In the genomic region with DNA sequence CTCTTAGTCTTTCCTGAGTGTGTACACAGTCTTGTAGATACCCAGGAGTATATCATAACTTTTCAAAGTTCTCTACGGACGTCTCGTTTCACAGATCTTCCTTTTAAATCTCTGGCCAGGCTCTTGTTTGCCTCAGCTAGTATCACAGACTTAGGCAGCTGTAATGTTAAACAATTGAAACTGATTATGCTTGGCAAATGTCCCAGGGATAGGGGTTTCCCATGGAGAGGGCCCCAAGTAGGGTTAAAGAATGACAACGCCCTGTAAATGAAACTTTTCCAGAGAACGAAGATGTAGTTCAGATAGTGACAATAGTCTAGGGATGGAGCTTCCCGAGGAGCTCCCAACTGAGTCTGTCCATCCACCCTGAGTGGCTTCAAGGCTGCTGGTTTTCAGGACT, we compare ENCODE assay signal across 22 cellular contexts. TPM values are rescaled to one million over a fixed set of nuclear protein-coding genes. Genes with fewer than 3 reads are reported as not detected.
DNase-seq lines count a peak whose midpoint lies in the region; ATAC-seq, FAIRE-seq and TF ChIP-seq lines count a peak whose summit lies in the region.
"Had no signal": no experiment of that assay in that cellular context is flagged by ENCODE, and none has a peak within 500 bp of the region (broad histone marks: within the 10 kb centered on the region; RNA-seq: fewer than 3 reads in every experiment).

No MANE protein-coding gene starts in this region.

- H3K4me3 ChIP-seq in endothelial cell of umbilical vein (replicated peaks in 1 of 3; ENCODE audit: insufficient read depth in 1 of 3, low read depth in 1 of 3, low read length in 3 of 3), result no peak overlapping the region
- H3K4me3 ChIP-seq: A549, BLaER1, SK-N-MC had no signal

- ATAC-seq in activated naive CD4-positive, alpha-beta T cell treated with anti-CD3 and anti-CD28 coated beads, Interleukin-2, amount 50 U/mL, for 72 hours, result no peak
- no peak for ATAC-seq in activated CD8-positive, alpha-beta T cell treated with anti-CD3 and anti-CD28 coated beads for 36 hours
- no peak for ATAC-seq in stimulated activated naive B cell treated with anti-CD40 and anti-IgM and Interleukin-4, amounts not matched to agents 10 μg/mL and 1 μg/mL and 100 μg/mL, for 72 hours (replicated peaks)
- no peak for ATAC-seq in HG03521 (IDR thresholded peaks at IDR 0.05; ENCODE audit: unreplicated experiment)
- ATAC-seq: A549 had no signal

- peak overlapping the region; percentile 14 for H3K27ac Mint-ChIP-seq in activated naive CD4-positive, alpha-beta T cell treated with anti-CD3 and anti-CD28 coated beads, Interleukin-2, amount 50 U/mL, for 24 hours
- H3K27ac Mint-ChIP-seq in activated naive CD4-positive, alpha-beta T cell treated with anti-CD3 and anti-CD28 coated beads, Interleukin-2, amount 50 U/mL, for 72 hours, result peak overlapping the region in 1 of 2 donors; percentile 50
- peak overlapping the region; percentile 13 for H3K27ac Mint-ChIP-seq in activated CD8-positive, alpha-beta T cell treated with anti-CD3 and anti-CD28 coated beads for 36 hours
- peak overlapping the region; percentile 14 for H3K27ac Mint-ChIP-seq in stimulated activated naive B cell treated with anti-CD40 and anti-IgM and Interleukin-4, amounts not matched to agents 10 μg/mL and 1 μg/mL and 100 μg/mL, for 72 hours
- H3K27ac Mint-ChIP-seq in progenitor cell of endocrine pancreas, result no peak overlapping the region
- H3K27ac Mint-ChIP-seq: CD4-positive, alpha-beta memory T cell had no signal

- H3K4me3 Mint-ChIP-seq in activated naive CD4-positive, alpha-beta T cell treated with anti-CD3 and anti-CD28 coated beads, Interleukin-2, amount 50 U/mL, for 24 hours, result no peak overlapping the region
- no peak overlapping the region for H3K4me3 Mint-ChIP-seq in activated CD8-positive, alpha-beta T cell treated with anti-CD3 and anti-CD28 coated beads for 36 hours
- H3K4me3 Mint-ChIP-seq in stimulated activated naive B cell treated with anti-CD40 and anti-IgM and Interleukin-4, amounts not matched to agents 10 μg/mL and 1 μg/mL and 100 μg/mL, for 72 hours, result no peak overlapping the region
- no peak overlapping the region for H3K4me3 Mint-ChIP-seq in progenitor cell of endocrine pancreas (ENCODE audit: low read depth)
- H3K4me3 Mint-ChIP-seq: CD4-positive, alpha-beta memory T cell had no signal

- H3K4me1 Mint-ChIP-seq in activated naive CD4-positive, alpha-beta T cell treated with anti-CD3 and anti-CD28 coated beads, Interleukin-2, amount 50 U/mL, for 24 hours, result peaks cover 5% of the 10 kb centered on the region
- H3K4me1 Mint-ChIP-seq in activated CD8-positive, alpha-beta T cell treated with anti-CD3 and anti-CD28 coated beads for 36 hours (ENCODE audit: low read depth), result peaks cover 31% of the 10 kb centered on the region
- peaks cover 8 to 17% of the 10 kb centered on the region in 2 donors for H3K4me1 Mint-ChIP-seq in stimulated activated naive B cell treated with anti-CD40 and anti-IgM and Interleukin-4, amounts not matched to agents 10 μg/mL and 1 μg/mL and 100 μg/mL, for 72 hours
- peaks cover 3% of the 10 kb centered on the region for H3K4me1 Mint-ChIP-seq in progenitor cell of endocrine pancreas (ENCODE audit: low read depth)

- H3K27me3 ChIP-seq in endothelial cell of umbilical vein (ENCODE audit: control insufficient read depth in 2 of 2, insufficient read depth in 2 of 2, low read length in 2 of 2), result peaks cover 37 to 60% of the 10 kb centered on the region in 2 experiments
- H3K27me3 ChIP-seq: BLaER1 had no signal

- H2AFZ ChIP-seq in endothelial cell of umbilical vein (ENCODE audit: low read depth, low read length), result no peak overlapping the region

- no TSS peak for BruUV-seq in endothelial cell of umbilical vein (replicated peaks; lab: Mats Ljungman, UMichigan)

- no peak for DNase-seq in activated naive CD4-positive, alpha-beta T cell treated with anti-CD3 and anti-CD28 coated beads, Interleukin-2, amount 50 U/mL, for 72 hours (ENCODE audit: low spot score in 2 of 2)
- DNase-seq in activated CD8-positive, alpha-beta T cell treated with anti-CD3 and anti-CD28 coated beads for 36 hours, result no peak
- DNase-seq in endothelial cell of umbilical vein (ENCODE audit: low read depth, low spot score) (peak; percentile 66), progenitor cell of endocrine pancreas (ENCODE audit: low spot score, unreplicated experiment) (no peak)
- no peak for DNase-seq in stimulated activated naive B cell treated with anti-CD40 and anti-IgM and Interleukin-4, amounts not matched to agents 10 μg/mL and 1 μg/mL and 100 μg/mL, for 72 hours
- no peak for DNase-seq in stimulated activated CD4-positive, alpha-beta T cell treated with anti-CD3 and anti-CD28 coated beads, Interleukin-4, amount 100 ng/mL, for 24 hours
- DNase-seq: Calu3; CD4-positive, alpha-beta memory T cell; GF-D8; NCI-H1417 treated with DMSO at 0.1 percent for 48 hours; NCI-H187 treated with DMSO at 0.1 percent for 48 hours; NCI-H446; SHP77 had no signal

- no peak overlapping the region for H3K4me2 ChIP-seq in endothelial cell of umbilical vein (ENCODE audit: insufficient read depth, low read length)
- H3K4me2 ChIP-seq: A549, BLaER1 had no signal

- CTCF ChIA-PET in activated CD8-positive, alpha-beta T cell treated with anti-CD3 and anti-CD28 coated beads for 36 hours (lab: Charles Lee), result interaction anchor here (1.1 to 2.4 kb wide), 7 partner anchors 12 to 170 kb away, joined by 3 to 8 read pairs (median 6); no protein-coding TSS in a partner anchor
- CTCF ChIA-PET in endothelial cell of umbilical vein (lab: Charles Lee), result interaction anchor here (1.4 to 2.3 kb wide), 3 partner anchors 10 to 88 kb away, joined by 5 to 15 read pairs (median 10); no protein-coding TSS in a partner anchor

- H3K9me1 ChIP-seq in endothelial cell of umbilical vein (replicated peaks; ENCODE audit: control insufficient read depth, extremely low read depth, insufficient read depth, low read length), result no peaks in the 10 kb centered on the region

- no peaks in the 10 kb centered on the region for H3K36me3 Mint-ChIP-seq in activated naive CD4-positive, alpha-beta T cell treated with anti-CD3 and anti-CD28 coated beads, Interleukin-2, amount 50 U/mL, for 24 hours
- H3K36me3 Mint-ChIP-seq in activated naive CD4-positive, alpha-beta T cell treated with anti-CD3 and anti-CD28 coated beads, Interleukin-2, amount 50 U/mL, for 72 hours, result peaks cover 17 to 26% of the 10 kb centered on the region in 2 donors
- H3K36me3 Mint-ChIP-seq in activated CD8-positive, alpha-beta T cell treated with anti-CD3 and anti-CD28 coated beads for 36 hours (ENCODE audit: low read depth), result peaks cover 13% of the 10 kb centered on the region
- peaks cover 3 to 10% of the 10 kb centered on the region in 2 donors for H3K36me3 Mint-ChIP-seq in stimulated activated naive B cell treated with anti-CD40 and anti-IgM and Interleukin-4, amounts not matched to agents 10 μg/mL and 1 μg/mL and 100 μg/mL, for 72 hours
- no peaks in the 10 kb centered on the region for H3K36me3 Mint-ChIP-seq in progenitor cell of endocrine pancreas (ENCODE audit: insufficient read depth)

- H3K79me2 ChIP-seq in endothelial cell of umbilical vein (ENCODE audit: control insufficient read depth, insufficient read depth, low read length), result no peaks in the 10 kb centered on the region

- H3K9me3 Mint-ChIP-seq in activated naive CD4-positive, alpha-beta T cell treated with anti-CD3 and anti-CD28 coated beads, Interleukin-2, amount 50 U/mL, for 24 hours, result peaks cover 4% of the 10 kb centered on the region
- peaks cover 7 to 10% of the 10 kb centered on the region in 2 donors for H3K9me3 Mint-ChIP-seq in activated naive CD4-positive, alpha-beta T cell treated with anti-CD3 and anti-CD28 coated beads, Interleukin-2, amount 50 U/mL, for 72 hours
- peaks cover 16% of the 10 kb centered on the region for H3K9me3 Mint-ChIP-seq in activated CD8-positive, alpha-beta T cell treated with anti-CD3 and anti-CD28 coated beads for 36 hours
- peaks cover 5 to 11% of the 10 kb centered on the region in 2 donors for H3K9me3 Mint-ChIP-seq in stimulated activated naive B cell treated with anti-CD40 and anti-IgM and Interleukin-4, amounts not matched to agents 10 μg/mL and 1 μg/mL and 100 μg/mL, for 72 hours
- peaks cover 14% of the 10 kb centered on the region for H3K9me3 Mint-ChIP-seq in progenitor cell of endocrine pancreas (ENCODE audit: low read depth)

- POLR2A ChIA-PET in activated CD8-positive, alpha-beta T cell treated with anti-CD3 and anti-CD28 coated beads for 36 hours (lab: Charles Lee), result interaction anchor here (1.5 to 1.8 kb wide), 2 partner anchors 9 kb away, joined by 5 to 11 read pairs; a partner anchor contains a TSS
- POLR2A ChIA-PET in endothelial cell of umbilical vein (lab: Charles Lee), result no interaction called here

- no peak overlapping the region for H3K27ac ChIP-seq in endothelial cell of umbilical vein (ENCODE audit: insufficient read depth, low read depth, low read length)
- H3K27ac ChIP-seq: A549, BLaER1, HL-60, SK-N-MC had no signal

- no peak for TF ChIP-seq POLR2A in endothelial cell of umbilical vein (IDR thresholded peaks at IDR 0.05; ENCODE audit: low read depth, low read length)

- peak; percentile 42 for FAIRE-seq in endothelial cell of umbilical vein (lab: Jason Lieb, UNC)
- FAIRE-seq: A549, GM19239 had no signal

- TF ChIP-seq CTCF in activated CD8-positive, alpha-beta T cell treated with anti-CD3 and anti-CD28 coated beads for 36 hours (IDR thresholded peaks at IDR 0.05), result no peak
- TF ChIP-seq CTCF in endothelial cell of umbilical vein (IDR thresholded peaks at IDR 0.05; ENCODE audit: extremely low read depth in 1 of 2, insufficient read depth in 1 of 2, low read depth in 1 of 2, low read length in 2 of 2) (no peak), progenitor cell of endocrine pancreas (IDR thresholded peaks at IDR 0.05; ENCODE audit: unreplicated experiment) (no peak)

- H3K27me3 Mint-ChIP-seq in activated naive CD4-positive, alpha-beta T cell treated with anti-CD3 and anti-CD28 coated beads, Interleukin-2, amount 50 U/mL, for 24 hours, result no peaks in the 10 kb centered on the region
- H3K27me3 Mint-ChIP-seq in activated CD8-positive, alpha-beta T cell treated with anti-CD3 and anti-CD28 coated beads for 36 hours, result peaks cover 1% of the 10 kb centered on the region
- peaks cover 2 to 9% of the 10 kb centered on the region in 2 donors for H3K27me3 Mint-ChIP-seq in stimulated activated naive B cell treated with anti-CD40 and anti-IgM and Interleukin-4, amounts not matched to agents 10 μg/mL and 1 μg/mL and 100 μg/mL, for 72 hours
- no peaks in the 10 kb centered on the region for H3K27me3 Mint-ChIP-seq in progenitor cell of endocrine pancreas
- H3K27me3 Mint-ChIP-seq: CD4-positive, alpha-beta memory T cell had no signal

- intact Hi-C loops in activated CD8-positive, alpha-beta T cell treated with anti-CD3 and anti-CD28 coated beads for 36 hours (cut with micrococcal nuclease), result no loop called here
- intact Hi-C loops in endothelial cell of umbilical vein (cut with micrococcal nuclease), result no loop called here

- H3K4me1 ChIP-seq in endothelial cell of umbilical vein (ENCODE audit: control insufficient read depth, extremely low read depth, insufficient read depth, low read length), result no peaks in the 10 kb centered on the region
- H3K4me1 ChIP-seq: A549 had no signal

- H3K9ac ChIP-seq in endothelial cell of umbilical vein (replicated peaks; ENCODE audit: extremely low read depth, insufficient read depth, low read length), result no peak overlapping the region
- H3K9ac ChIP-seq: BLaER1 had no signal

- dilution Hi-C loops in endothelial cell of umbilical vein (cut with MboI; ENCODE audit: extremely low pct_ligation_motif_present, low sequenced_read_pairs), result no loop called here

- no peaks in the 10 kb centered on the region for H3K36me3 ChIP-seq in endothelial cell of umbilical vein (ENCODE audit: control insufficient read depth in 2 of 2, extremely low read depth in 1 of 2, insufficient read depth in 2 of 2, low read length in 2 of 2)
- H3K36me3 ChIP-seq: BLaER1 had no signal

- H4K20me1 ChIP-seq in endothelial cell of umbilical vein (replicated peaks; ENCODE audit: control insufficient read depth, extremely low read depth, insufficient read depth, low read length), result no peaks in the 10 kb centered on the region
- H4K20me1 ChIP-seq: BLaER1 had no signal

- no peaks in the 10 kb centered on the region for H3K9me3 ChIP-seq in endothelial cell of umbilical vein (replicated peaks; ENCODE audit: control insufficient read depth, insufficient read depth, low read length)
- H3K9me3 ChIP-seq: A549 had no signal

RNA-seq across cellular contexts. Expression of a gene that starts 9.2 kb away (rescaled TPM):
- 1 to 10 TPM in 1 of 2 donors, under 1 TPM in 1; 0.14 to 2.2 TPM for total RNA-seq in activated naive CD4-positive, alpha-beta T cell treated with anti-CD3 and anti-CD28 coated beads, Interleukin-2, amount 50 U/mL, for 72 hours
- under 1 TPM in 1 of 2 experiments, not detected in 1; 0.25 TPM for total RNA-seq in activated CD8-positive, alpha-beta T cell treated with anti-CD3 and anti-CD28 coated beads for 36 hours
- not detected in 2 replicates for total RNA-seq in endothelial cell of umbilical vein
- 0.08 TPM in 1 of 2 replicates, not detected in the other for polyA plus RNA-seq in endothelial cell of umbilical vein
- polyA plus RNA-seq in endothelial cell of umbilical vein (2011; cell fraction: cytosol; rRNA removed), result 0.04 and 0.06 TPM in 2 replicates
- not detected in 2 replicates for polyA plus RNA-seq in endothelial cell of umbilical vein (2011; cell fraction: nucleus; rRNA removed)
- not detected in 2 replicates for polyA plus RNA-seq in endothelial cell of umbilical vein (2012)
- not detected in 2 replicates for polyA minus RNA-seq in endothelial cell of umbilical vein
- polyA minus RNA-seq in endothelial cell of umbilical vein (2011; cell fraction: cytosol; rRNA and poly(A)+ RNA removed), result not detected
- polyA minus RNA-seq in endothelial cell of umbilical vein (2011; cell fraction: nucleus; rRNA and poly(A)+ RNA removed), result not detected in 2 replicates
- 0.78 and 0.86 TPM in 2 replicates for total RNA-seq in progenitor cell of endocrine pancreas
- total RNA-seq: H4, HT1080 had no signal
- polyA plus RNA-seq: CD4-positive, alpha-beta memory T cell had no signal

RNA-seq across cellular contexts. Expression of a gene that starts 40.6 kb away (rescaled TPM):
- 100 to 1,000 TPM in 1 of 2 donors, 10 to 100 TPM in 1; 51.5 to 348 TPM for total RNA-seq in activated naive CD4-positive, alpha-beta T cell treated with anti-CD3 and anti-CD28 coated beads, Interleukin-2, amount 50 U/mL, for 72 hours
- 10 to 100 TPM; 61.5 to 64.3 TPM for total RNA-seq in activated CD8-positive, alpha-beta T cell treated with anti-CD3 and anti-CD28 coated beads for 36 hours
- total RNA-seq in endothelial cell of umbilical vein, result 24.7 and 29.0 TPM in 2 replicates
- polyA plus RNA-seq in endothelial cell of umbilical vein, result 18.0 and 24.0 TPM in 2 replicates
- 11.9 and 19.8 TPM in 2 replicates for polyA plus RNA-seq in endothelial cell of umbilical vein (2011; cell fraction: cytosol; rRNA removed)
- 31.6 and 44.1 TPM in 2 replicates for polyA plus RNA-seq in endothelial cell of umbilical vein (2011; cell fraction: nucleus; rRNA removed)
- 14.6 and 18.7 TPM in 2 replicates for polyA plus RNA-seq in endothelial cell of umbilical vein (2012)
- polyA minus RNA-seq in endothelial cell of umbilical vein, result 9.5 and 11.3 TPM in 2 replicates
- polyA minus RNA-seq in endothelial cell of umbilical vein (2011; cell fraction: cytosol; rRNA and poly(A)+ RNA removed), result 1.6 TPM
- 11.0 and 22.2 TPM in 2 replicates for polyA minus RNA-seq in endothelial cell of umbilical vein (2011; cell fraction: nucleus; rRNA and poly(A)+ RNA removed)
- total RNA-seq in progenitor cell of endocrine pancreas, result 7.1 and 7.7 TPM in 2 replicates
